ENCODE assay signal across 15 cellular contexts in the genomic region with DNA sequence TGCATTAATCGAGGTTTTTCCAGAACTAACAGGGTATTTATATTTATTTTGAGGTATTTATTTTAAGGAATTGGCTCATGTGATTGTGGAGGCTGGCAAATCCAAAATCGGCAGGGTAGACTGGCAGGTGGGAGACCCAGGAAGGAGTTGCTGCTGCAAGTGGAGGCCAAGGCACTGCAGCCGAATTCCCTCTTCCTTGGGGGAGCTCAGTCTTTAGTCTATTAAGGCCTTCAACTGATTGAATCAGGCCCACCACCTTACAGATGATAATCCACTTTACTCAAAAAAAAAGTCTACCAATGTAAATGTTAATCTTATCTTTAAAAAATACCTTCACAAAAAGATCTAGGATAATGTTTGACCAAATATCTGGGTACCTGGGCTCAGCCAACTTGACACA. TPM values are rescaled to one million over a fixed set of nuclear protein-coding genes. Genes with fewer than 3 reads are reported as not detected.
DNase-seq lines count a peak whose midpoint lies in the region; ATAC-seq and TF ChIP-seq lines count a peak whose summit lies in the region.
"Had no signal": no experiment of that assay in that cellular context is flagged by ENCODE, and none has a peak within 500 bp of the region (broad histone marks: within the 10 kb centered on the region; RNA-seq: fewer than 3 reads in every experiment).

No MANE protein-coding gene starts in this region.

- H3K27ac Mint-ChIP-seq in central memory CD8-positive, alpha-beta T cell (ENCODE audit: low read depth): peak overlapping the region; percentile 97
- H3K27ac Mint-ChIP-seq in stimulated activated effector memory CD8-positive, alpha-beta T cell treated with anti-CD3 and anti-CD28 coated beads, Interleukin-12 subunit alpha, Interleukin-12 subunit beta, amount 100 ng/mL, for 72 hours: peak overlapping the region; percentile 95

- H3K36me3 ChIP-seq in OCI-LY7 (ENCODE audit: insufficient read depth, low read length): peaks cover 12% of the 10 kb centered on the region; the same call in 1 of the 2 replicates
- H3K36me3 ChIP-seq: brain microvascular endothelial cell, neutrophil, right lobe of liver had no signal

- peaks cover 3% of the 10 kb centered on the region for H3K9me3 Mint-ChIP-seq in activated T-cell treated with anti-CD3 and anti-CD28 coated beads, Interleukin-2, amount 50 U/mL, for 4 hours
- no peaks in the 10 kb centered on the region for H3K9me3 Mint-ChIP-seq in central memory CD8-positive, alpha-beta T cell
- no peaks in the 10 kb centered on the region for H3K9me3 Mint-ChIP-seq in stimulated activated effector memory CD8-positive, alpha-beta T cell treated with anti-CD3 and anti-CD28 coated beads, Interleukin-12 subunit alpha, Interleukin-12 subunit beta, amount 100 ng/mL, for 72 hours

- peaks cover 37% of the 10 kb centered on the region for H3K4me1 Mint-ChIP-seq in activated T-cell treated with anti-CD3 and anti-CD28 coated beads, Interleukin-2, amount 50 U/mL, for 4 hours (ENCODE audit: low read depth)
- peaks cover 44% of the 10 kb centered on the region for H3K4me1 Mint-ChIP-seq in central memory CD8-positive, alpha-beta T cell
- H3K4me1 Mint-ChIP-seq in stimulated activated effector memory CD8-positive, alpha-beta T cell treated with anti-CD3 and anti-CD28 coated beads, Interleukin-12 subunit alpha, Interleukin-12 subunit beta, amount 100 ng/mL, for 72 hours: peaks cover 34% of the 10 kb centered on the region

- no peaks in the 10 kb centered on the region for H4K20me1 ChIP-seq in OCI-LY7 (ENCODE audit: insufficient read depth, low read length)

- CTCF ChIA-PET in OCI-LY7 (lab: Charles Lee; ENCODE audit: unreplicated experiment): interaction anchor here (0.6 kb wide), 1 partner anchor 23 kb away, joined by 3 read pairs; no protein-coding TSS in a partner anchor

- peak overlapping the region; percentile 72; the same call in 1 of the 2 replicates for H2AFZ ChIP-seq in OCI-LY7 (ENCODE audit: low read length)

- ATAC-seq in activated T-cell treated with anti-CD3 and anti-CD28 coated beads, Interleukin-2, amount 50 U/mL, for 4 hours: no peak
- no peak for ATAC-seq in central memory CD8-positive, alpha-beta T cell (replicated peaks; ENCODE audit: extremely low read depth, poor library complexity, severe bottlenecking)
- no peak for ATAC-seq in stimulated activated effector memory CD8-positive, alpha-beta T cell treated with anti-CD3 and anti-CD28 coated beads, Interleukin-12 subunit alpha, Interleukin-12 subunit beta, amount 100 ng/mL, for 72 hours
- ATAC-seq in activated CD4-positive, CD25-positive, alpha-beta regulatory T cell treated with anti-CD3 and anti-CD28 coated beads, Interleukin-2, amount 50 U/mL, for 24 hours: no peak

- intact Hi-C loops in OCI-LY7 (cut with micrococcal nuclease; ENCODE audit: unreplicated experiment): loop anchor here (5.0 kb wide), 1 partner anchor 195 kb away; no protein-coding TSS in a partner anchor

- no peak for DNase-seq in activated T-cell treated with anti-CD3 and anti-CD28 coated beads, Interleukin-2, amount 50 U/mL, for 4 hours
- DNase-seq in activated T-cell treated with anti-CD3 and anti-CD28 coated beads for 4 hours (no peak), OCI-LY7 (ENCODE audit: low spot score) (no peak), nucleus accumbens (lab: John Stamatoyannopoulos, UW) (no peak), Kasumi-1 (lab: John Stamatoyannopoulos, UW) (no peak)
- DNase-seq in central memory CD8-positive, alpha-beta T cell (ENCODE audit: low spot score in 2 of 2): no peak
- no peak for DNase-seq in stimulated activated effector memory CD8-positive, alpha-beta T cell treated with anti-CD3 and anti-CD28 coated beads, Interleukin-12 subunit alpha, Interleukin-12 subunit beta, amount 100 ng/mL, for 72 hours (ENCODE audit: low spot score in 2 of 2)
- DNase-seq: brain microvascular endothelial cell; foreskin fibroblast; mesendoderm; NCI-H345; right lobe of liver; stimulated activated CD4-positive, alpha-beta T cell treated with anti-CD3 and anti-CD28 coated beads, Interleukin-4, amount 100 ng/mL, for 24 hours had no signal

- peak overlapping the region; percentile 85 for H3K4me2 ChIP-seq in OCI-LY7 (ENCODE audit: low read length)

- H3K9me3 ChIP-seq in OCI-LY7 (ENCODE audit: low read length): peaks cover 14% of the 10 kb centered on the region
- H3K9me3 ChIP-seq: neutrophil, right lobe of liver had no signal

- H3K4me3 Mint-ChIP-seq in activated T-cell treated with anti-CD3 and anti-CD28 coated beads, Interleukin-2, amount 50 U/mL, for 4 hours: peak overlapping the region; percentile 8
- H3K4me3 Mint-ChIP-seq in central memory CD8-positive, alpha-beta T cell: no peak overlapping the region
- peak overlapping the region; percentile 96 for H3K4me3 Mint-ChIP-seq in stimulated activated effector memory CD8-positive, alpha-beta T cell treated with anti-CD3 and anti-CD28 coated beads, Interleukin-12 subunit alpha, Interleukin-12 subunit beta, amount 100 ng/mL, for 72 hours

- POLR2A ChIA-PET in OCI-LY7 (lab: Charles Lee): interaction anchor here (0.8 to 3.2 kb wide), 5 partner anchors 16 to 70 kb away, joined by 3 to 35 read pairs (median 4); partner anchors contain the start of gene OAS1

- H3K27ac ChIP-seq in OCI-LY7 (ENCODE audit: low read depth, low read length, poor library complexity, severe bottlenecking): peak overlapping the region; percentile 90
- H3K27ac ChIP-seq: brain microvascular endothelial cell had no signal

- H3K4me1 ChIP-seq in OCI-LY7 (ENCODE audit: insufficient read depth, low read length, poor library complexity, severe bottlenecking): peaks cover 41% of the 10 kb centered on the region

- H3K36me3 Mint-ChIP-seq in activated T-cell treated with anti-CD3 and anti-CD28 coated beads, Interleukin-2, amount 50 U/mL, for 4 hours (ENCODE audit: insufficient read depth): peaks cover 5% of the 10 kb centered on the region
- peaks cover 8% of the 10 kb centered on the region for H3K36me3 Mint-ChIP-seq in central memory CD8-positive, alpha-beta T cell (ENCODE audit: insufficient read depth)
- H3K36me3 Mint-ChIP-seq in stimulated activated effector memory CD8-positive, alpha-beta T cell treated with anti-CD3 and anti-CD28 coated beads, Interleukin-12 subunit alpha, Interleukin-12 subunit beta, amount 100 ng/mL, for 72 hours: no peaks in the 10 kb centered on the region

- H3K4me3 ChIP-seq in OCI-LY7 (ENCODE audit: low read depth, low read length, poor library complexity, severe bottlenecking): no peak overlapping the region

- no peaks in the 10 kb centered on the region for H3K27me3 Mint-ChIP-seq in activated T-cell treated with anti-CD3 and anti-CD28 coated beads, Interleukin-2, amount 50 U/mL, for 4 hours (ENCODE audit: low read depth)
- no peaks in the 10 kb centered on the region for H3K27me3 Mint-ChIP-seq in central memory CD8-positive, alpha-beta T cell

- TF ChIP-seq CTCF in OCI-LY7 (conservative IDR thresholded peaks at IDR 0.05; ENCODE audit: low read length): no peak

- H3K9me2 ChIP-seq in OCI-LY7 (ENCODE audit: insufficient read depth, low read length): no peaks in the 10 kb centered on the region

- H3K79me2 ChIP-seq in OCI-LY7 (ENCODE audit: insufficient read depth, low read depth, low read length): peaks cover 37% of the 10 kb centered on the region

- BruUV-seq in OCI-LY7 (replicated peaks; lab: Mats Ljungman, UMichigan): no TSS peak

RNA-seq across cellular contexts. Expression of gene OAS2, which starts 1.2 kb away (rescaled TPM):
- 10 to 100 TPM; 27.8 to 36.0 (median 34.9) TPM for total RNA-seq in activated T-cell treated with anti-CD3 and anti-CD28 coated beads, Interleukin-2, amount 50 U/mL, for 4 hours
- 22.7 and 33.2 TPM in 2 replicates for total RNA-seq in OCI-LY7 (2014; rRNA removed; shearing (Covaris generic))
- 46.8 and 52.6 TPM in 2 replicates for total RNA-seq in OCI-LY7 (2022)

RNA-seq across cellular contexts. Expression of gene OAS3, which starts 38.9 kb away (rescaled TPM):
- total RNA-seq in activated T-cell treated with anti-CD3 and anti-CD28 coated beads, Interleukin-2, amount 50 U/mL, for 4 hours: 10 to 100 TPM in 1 of 3 donors, 1 to 10 TPM in 2; 5.5 to 13.6 (median 8.0) TPM
- total RNA-seq in OCI-LY7 (2014; rRNA removed; shearing (Covaris generic)): 0.79 and 4.7 TPM in 2 replicates
- total RNA-seq in OCI-LY7 (2022): 5.4 and 9.2 TPM in 2 replicates
